30 cellular contexts compared by ENCODE assay signal in genomic region chr5:149657324-149657723, GRCh38.
"Had no signal": no experiment of that assay in that cellular context is flagged by ENCODE, and none has a peak within 500 bp of the region (broad histone marks: within the 10 kb centered on the region; RNA-seq: fewer than 3 reads in every experiment).

No MANE protein-coding gene starts in this region.

- DNase-seq: activated CD4-positive, alpha-beta T cell treated with anti-CD3 and anti-CD28 coated beads for 1 hour; activated CD4-positive, alpha-beta T cell treated with anti-CD3 and anti-CD28 coated beads for 4 hours; activated CD4-positive, alpha-beta T cell treated with anti-CD3 and anti-CD28 coated beads, Interleukin-2, amount 10 ng/mL, durations not matched to agents 7 days and 5 days; activated CD4-positive, alpha-beta T cell treated with anti-CD3 and anti-CD28 coated beads, Interleukin-2, amount 50 U/mL, for 4 hours; activated gamma-delta T cell; activated naive CD4-positive, alpha-beta T cell; activated naive CD8-positive, alpha-beta T cell treated with anti-CD3 and anti-CD28 coated beads, Interleukin-2, amount 10 ng/mL, durations not matched to agents 7 days and 5 days; activated T-cell treated with anti-CD3 and anti-CD28 coated beads for 4 hours; central memory CD4-positive, alpha-beta T cell; cerebellar nuclear complex; dorsolateral prefrontal cortex; effector memory CD4-positive, alpha-beta T cell; foreskin keratinocyte; T-helper 2 cell had no signal

- H3K9me3 Mint-ChIP-seq: activated CD4-positive, alpha-beta T cell treated with anti-CD3 and anti-CD28 coated beads, Interleukin-2, amount 10 ng/mL, durations not matched to agents 7 days and 5 days; endodermal cell; WTC11 had no signal

- H3K4me1 ChIP-seq: ascending aorta, breast epithelium, foreskin keratinocyte had no signal

- H3K4me1 Mint-ChIP-seq: activated CD4-positive, alpha-beta memory T cell treated with anti-CD3 and anti-CD28 coated beads, Interleukin-2, amount 10 ng/mL, durations not matched to agents 7 days and 5 days; activated CD4-positive, alpha-beta T cell treated with anti-CD3 and anti-CD28 coated beads, Interleukin-2, amount 10 ng/mL, durations not matched to agents 7 days and 5 days; activated naive CD4-positive, alpha-beta T cell treated with anti-CD3 and anti-CD28 coated beads, Interleukin-2, amount 10 ng/mL, durations not matched to agents 7 days and 5 days; activated naive CD8-positive, alpha-beta T cell treated with anti-CD3 and anti-CD28 coated beads, Interleukin-2, amount 10 ng/mL, durations not matched to agents 7 days and 5 days had no signal

- H3K36me3 ChIP-seq: ascending aorta, breast epithelium, cardiac muscle cell, esophagus muscularis mucosa, gastrocnemius medialis had no signal

- H3K27me3 ChIP-seq: ascending aorta, breast epithelium, cardiac muscle cell, esophagus muscularis mucosa, gastrocnemius medialis had no signal

- H3K27me3 Mint-ChIP-seq: activated CD4-positive, alpha-beta T cell treated with anti-CD3 and anti-CD28 coated beads, Interleukin-2, amount 10 ng/mL, durations not matched to agents 7 days and 5 days; brain had no signal

- H3K4me3 Mint-ChIP-seq: activated CD4-positive, alpha-beta memory T cell treated with anti-CD3 and anti-CD28 coated beads, Interleukin-2, amount 10 ng/mL, durations not matched to agents 7 days and 5 days; activated CD4-positive, alpha-beta T cell treated with anti-CD3 and anti-CD28 coated beads, Interleukin-2, amount 10 ng/mL, durations not matched to agents 7 days and 5 days; activated naive CD4-positive, alpha-beta T cell treated with anti-CD3 and anti-CD28 coated beads, Interleukin-2, amount 10 ng/mL, durations not matched to agents 7 days and 5 days; activated naive CD8-positive, alpha-beta T cell treated with anti-CD3 and anti-CD28 coated beads, Interleukin-2, amount 10 ng/mL, durations not matched to agents 7 days and 5 days; activated T-cell treated with anti-CD3 and anti-CD28 coated beads, Interleukin-2, amount 50 U/mL, for 24 hours; activated T-cell treated with anti-CD3 and anti-CD28 coated beads, Interleukin-2, amount 50 U/mL, for 72 hours; brain; dendritic cell treated with granulocyte-macrophage colony-stimulating factor and Interleukin-4, amounts not matched to agents 40 ng/mL and 50 ng/mL, for 4 days; endodermal cell; WTC11 had no signal

- ATAC-seq: activated naive CD4-positive, alpha-beta T cell treated with anti-CD3 and anti-CD28 coated beads, Interleukin-2, amount 50 U/mL, for 72 hours; activated T-cell treated with anti-CD3 and anti-CD28 coated beads, Interleukin-2, amount 50 U/mL, for 72 hours had no signal

- H3K9me3 ChIP-seq: ascending aorta, breast epithelium, gastrocnemius medialis had no signal

- H3K27ac Mint-ChIP-seq: activated CD4-positive, alpha-beta memory T cell treated with anti-CD3 and anti-CD28 coated beads, Interleukin-2, amount 10 ng/mL, durations not matched to agents 7 days and 5 days; activated CD4-positive, alpha-beta T cell treated with anti-CD3 and anti-CD28 coated beads, Interleukin-2, amount 10 ng/mL, durations not matched to agents 7 days and 5 days; activated naive CD4-positive, alpha-beta T cell treated with anti-CD3 and anti-CD28 coated beads, Interleukin-2, amount 10 ng/mL, durations not matched to agents 7 days and 5 days; activated naive CD4-positive, alpha-beta T cell treated with anti-CD3 and anti-CD28 coated beads, Interleukin-2, amount 50 U/mL, for 72 hours; activated naive CD8-positive, alpha-beta T cell treated with anti-CD3 and anti-CD28 coated beads, Interleukin-2, amount 10 ng/mL, durations not matched to agents 7 days and 5 days; activated T-cell treated with anti-CD3 and anti-CD28 coated beads, Interleukin-2, amount 50 U/mL, for 24 hours; activated T-cell treated with anti-CD3 and anti-CD28 coated beads, Interleukin-2, amount 50 U/mL, for 72 hours; brain; dendritic cell treated with granulocyte-macrophage colony-stimulating factor and Interleukin-4, amounts not matched to agents 40 ng/mL and 50 ng/mL, for 4 days; endodermal cell; WTC11 had no signal

- H3K27ac ChIP-seq: ascending aorta, breast epithelium, cardiac muscle cell, coronary artery, dorsolateral prefrontal cortex, esophagus muscularis mucosa, foreskin keratinocyte, gastrocnemius medialis, VCaP had no signal

- H3K4me3 ChIP-seq: ascending aorta, breast epithelium, cardiac muscle cell, coronary artery, dorsolateral prefrontal cortex, esophagus muscularis mucosa, gastrocnemius medialis had no signal

- H3K36me3 Mint-ChIP-seq: activated naive CD4-positive, alpha-beta T cell treated with anti-CD3 and anti-CD28 coated beads, Interleukin-2, amount 10 ng/mL, durations not matched to agents 7 days and 5 days; activated naive CD8-positive, alpha-beta T cell treated with anti-CD3 and anti-CD28 coated beads, Interleukin-2, amount 10 ng/mL, durations not matched to agents 7 days and 5 days; brain; WTC11 had no signal
